ENCODE assay signal across 8 cellular contexts in the genomic region with DNA sequence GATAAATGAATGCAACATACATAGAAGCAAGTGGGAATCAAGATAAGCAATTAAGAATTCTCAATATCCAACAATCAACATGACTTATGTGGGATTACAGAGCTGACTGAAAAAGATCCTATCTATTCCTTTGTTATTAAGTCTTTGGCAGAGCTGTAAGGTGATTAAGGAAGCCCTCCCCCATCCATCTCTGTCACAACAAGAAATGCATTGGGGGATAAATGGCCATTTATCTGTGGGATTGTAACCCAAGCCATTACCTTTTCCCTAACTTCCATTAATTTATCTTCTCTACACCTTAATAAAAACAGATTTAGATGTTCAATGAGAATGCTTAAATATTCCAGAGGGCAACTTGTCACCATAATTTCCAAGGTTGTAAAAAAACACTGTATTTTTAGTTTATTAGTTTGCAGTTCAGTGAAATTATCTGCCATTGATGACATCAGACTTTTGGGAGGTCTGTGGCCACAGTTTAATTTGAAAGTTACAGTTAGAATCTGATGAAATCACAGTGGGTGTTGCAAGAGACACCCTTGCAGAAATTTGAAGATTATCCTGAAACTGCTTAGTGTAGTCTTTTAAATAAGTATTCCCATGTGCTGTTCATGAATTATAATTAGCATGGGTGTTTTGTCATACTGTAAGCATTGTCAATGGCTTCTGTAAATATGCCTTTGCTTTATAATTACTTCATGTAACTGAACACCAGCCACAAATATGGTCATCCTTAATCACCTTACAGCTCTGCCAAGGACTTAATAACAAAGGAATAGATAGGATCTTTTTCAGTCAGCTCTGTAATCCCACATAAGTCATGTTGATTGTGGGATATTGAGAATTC. TPM values are rescaled to one million over a fixed set of nuclear protein-coding genes. Genes with fewer than 3 reads are reported as not detected.
DNase-seq lines count a peak whose midpoint lies in the region; ATAC-seq and TF ChIP-seq lines count a peak whose summit lies in the region.
"Had no signal": no experiment of that assay in that cellular context is flagged by ENCODE, and none has a peak within 500 bp of the region (broad histone marks: within the 10 kb centered on the region; RNA-seq: fewer than 3 reads in every experiment).

No MANE protein-coding gene starts in this region.

- H3K27ac ChIP-seq in SK-N-MC = peak overlapping the region; percentile 99
- no peak overlapping the region for H3K27ac ChIP-seq in spleen

- H3K36me3 ChIP-seq in SK-N-MC (ENCODE audit: insufficient read depth, low read length) = no peaks in the 10 kb centered on the region
- no peaks in the 10 kb centered on the region for H3K36me3 ChIP-seq in spleen

- no peaks in the 10 kb centered on the region for H3K9me3 ChIP-seq in SK-N-MC (ENCODE audit: low read depth, low read length)
- no peaks in the 10 kb centered on the region for H3K9me3 ChIP-seq in spleen

- no peaks in the 10 kb centered on the region for H3K9me3 Mint-ChIP-seq in activated naive CD4-positive, alpha-beta T cell treated with anti-CD3 and anti-CD28 coated beads, Interleukin-2, amount 50 U/mL, for 72 hours

- no peak for TF ChIP-seq POLR2A in spleen (IDR thresholded peaks at IDR 0.05)

- H3K27ac Mint-ChIP-seq in activated naive CD4-positive, alpha-beta T cell treated with anti-CD3 and anti-CD28 coated beads, Interleukin-2, amount 50 U/mL, for 72 hours = no peak overlapping the region

- no peaks in the 10 kb centered on the region for H3K36me3 Mint-ChIP-seq in activated naive CD4-positive, alpha-beta T cell treated with anti-CD3 and anti-CD28 coated beads, Interleukin-2, amount 50 U/mL, for 72 hours

- H3K9ac ChIP-seq in SK-N-MC (ENCODE audit: insufficient read length) = peak overlapping the region; percentile 80

- H3K4me3 ChIP-seq in SK-N-MC = peak overlapping the region; percentile 34
- no peak overlapping the region for H3K4me3 ChIP-seq in spleen

- ATAC-seq in activated naive CD4-positive, alpha-beta T cell treated with anti-CD3 and anti-CD28 coated beads, Interleukin-2, amount 50 U/mL, for 72 hours = no peak
- ATAC-seq in esophagus mucosa = no peak

- H3K27me3 ChIP-seq in spleen (replicated peaks in 1 of 7) = no peaks in the 10 kb centered on the region

- intact Hi-C loops in spleen (cut with DNase I; ENCODE audit: low total_unique reads) = no loop called here

- TF ChIP-seq CTCF in spleen (IDR thresholded peaks at IDR 0.05 in 8 of 11, conservative IDR thresholded peaks at IDR 0.05 in 3 of 11) = no peak

- peaks cover 0 to 10% (median 1%) of the 10 kb centered on the region in 6 donors for H3K4me1 ChIP-seq in spleen

- DNase-seq in ELR (ENCODE audit: low read depth) (peak; percentile 38), NCI-H1417 (lab: John Stamatoyannopoulos, UW) (peak in 2 of 3 experiments; percentile 57 to 87), SK-N-MC (ENCODE audit: low read depth, low spot score) (peak; percentile 95), iris pigment epithelial cell (ENCODE audit: low read depth) (peak; percentile 63), spleen (no peak)
- no peak for DNase-seq in activated naive CD4-positive, alpha-beta T cell treated with anti-CD3 and anti-CD28 coated beads, Interleukin-2, amount 50 U/mL, for 72 hours (ENCODE audit: low spot score in 2 of 2)
- DNase-seq: NCI-H2227 treated with DMSO at 0.1 percent for 48 hours had no signal

RNA-seq across cellular contexts. Expression of a gene that starts 49.4 kb away (rescaled TPM):
- 100 to 1,000 TPM; 287 to 304 TPM for total RNA-seq in activated naive CD4-positive, alpha-beta T cell treated with anti-CD3 and anti-CD28 coated beads, Interleukin-2, amount 50 U/mL, for 72 hours
- total RNA-seq in esophagus mucosa (5.2 TPM), spleen (100 to 1,000 TPM; 193 to 409 (median 227) TPM)
- polyA plus RNA-seq in spleen = 10 to 100 TPM; 56.6 to 78.1 (median 65.6) TPM

Comparison
In these comparisons a context has a peak if more than half of its experiments do, and no peak if none do; other contexts are left out.
1. DNase-seq: peak in ELR (single experiment), NCI-H1417 (2 of 3), SK-N-MC (single experiment) and iris pigment epithelial cell (single experiment); none in activated naive CD4-positive, alpha-beta T cell treated with anti-CD3 and anti-CD28 coated beads, Interleukin-2, amount 50 U/mL, for 72 hours (0 of 2) and spleen (single experiment).
2. RNA of a gene that starts 49.4 kb away (total RNA-seq): 287 to 304 TPM in activated naive CD4-positive, alpha-beta T cell treated with anti-CD3 and anti-CD28 coated beads, Interleukin-2, amount 50 U/mL, for 72 hours and 193 to 409 TPM in spleen; 5.2 TPM in esophagus mucosa (single experiment); every median in the first group is over 10 times any median in the second.